10 cellular contexts compared by ENCODE assay signal in genomic region chr9:112180387-112180881, GRCh38. TPM values are rescaled to one million over a fixed set of nuclear protein-coding genes. Genes with fewer than 3 reads are reported as not detected.
DNase-seq lines count a peak whose midpoint lies in the region; ATAC-seq and TF ChIP-seq lines count a peak whose summit lies in the region.
"Had no signal": no experiment of that assay in that cellular context is flagged by ENCODE, and none has a peak within 500 bp of the region (broad histone marks: within the 10 kb centered on the region; RNA-seq: fewer than 3 reads in every experiment).

No MANE protein-coding gene starts in this region.

- H3K27me3 ChIP-seq in PC-9 (ENCODE audit: insufficient read depth, low read depth) (no peaks in the 10 kb centered on the region), adrenal gland (no peaks in the 10 kb centered on the region), MG63 (no peaks in the 10 kb centered on the region; the same call in 1 of the 2 replicates)

- H2AFZ ChIP-seq in PC-9: peak overlapping the region; percentile 60

- BruUV-seq in PC-9 (replicated peaks; lab: Mats Ljungman, UMichigan): no TSS peak

- no peak overlapping the region for H3K4me3 ChIP-seq in PC-9
- H3K4me3 ChIP-seq in adrenal gland: no peak overlapping the region
- H3K4me3 ChIP-seq in MG63: no peak overlapping the region

- POLR2A ChIA-PET in PC-9 (lab: Charles Lee; ENCODE audit: unreplicated experiment): interaction anchor here (0.7 kb wide), 1 partner anchor 81 kb away, joined by 3 read pairs; no protein-coding TSS in a partner anchor

- no peak for TF ChIP-seq POLR2A in adrenal gland (IDR thresholded peaks at IDR 0.05)

- H3K4me1 ChIP-seq in PC-9 (replicated peaks; ENCODE audit: insufficient read depth): peaks cover 35% of the 10 kb centered on the region
- peaks cover 11 to 18% of the 10 kb centered on the region in 2 donors for H3K4me1 ChIP-seq in adrenal gland (replicated peaks in 1 of 2)

- DNase-seq in PC-9: peak; percentile 32 to 85
- DNase-seq in adrenal gland: peak; percentile 32 to 64 (median 53)
- peak; percentile 31 for DNase-seq in stimulated activated CD4-positive, alpha-beta T cell treated with anti-CD3 and anti-CD28 coated beads, Interleukin-4, amount 100 ng/mL, for 1 hour
- DNase-seq in NCI-H1417 (lab: John Stamatoyannopoulos, UW): no peak
- no peak for DNase-seq in MG63
- DNase-seq in KG1 (lab: John Stamatoyannopoulos, UW): no peak
- DNase-seq: H7 had no signal

- ATAC-seq in GM18907 (IDR thresholded peaks at IDR 0.05; ENCODE audit: unreplicated experiment) (peak; percentile 34), GM18873 (IDR thresholded peaks at IDR 0.05; ENCODE audit: low FRiP score, unreplicated experiment) (no peak)

- peaks cover 50% of the 10 kb centered on the region for H3F3A ChIP-seq in PC-9 (ENCODE audit: insufficient read depth, low read depth)

- H3K9me3 ChIP-seq in PC-9 (ENCODE audit: insufficient read depth, low read depth): no peaks in the 10 kb centered on the region
- no peaks in the 10 kb centered on the region for H3K9me3 ChIP-seq in adrenal gland (replicated peaks in 1 of 3)
- no peaks in the 10 kb centered on the region for H3K9me3 ChIP-seq in MG63

- H3K4me2 ChIP-seq in PC-9: peak overlapping the region; percentile 57

- intact Hi-C loops in PC-9 (cut with micrococcal nuclease; ENCODE audit: unreplicated experiment): no loop called here
- intact Hi-C loops in adrenal gland (cut with DNase I): no loop called here

- CTCF ChIA-PET in PC-9 (lab: Charles Lee): no interaction called here

- H4K20me1 ChIP-seq in PC-9 (ENCODE audit: insufficient read depth): no peaks in the 10 kb centered on the region

- no peak for TF ChIP-seq CTCF in PC-9 (conservative IDR thresholded peaks at IDR 0.05)
- no peak for TF ChIP-seq CTCF in adrenal gland (IDR thresholded peaks at IDR 0.05)

- no peaks in the 10 kb centered on the region for H3K9me2 ChIP-seq in PC-9 (ENCODE audit: insufficient read depth)

- H3K27ac ChIP-seq in PC-9 (peak overlapping the region; percentile 55), adrenal gland (peak overlapping the region in 3 of 5 donors; percentile 9 to 64 (median 52))
- H3K27ac ChIP-seq: epithelial cell of prostate had no signal

- H3K36me3 ChIP-seq in PC-9 (ENCODE audit: low read depth) (no peaks in the 10 kb centered on the region), adrenal gland (replicated peaks in 1 of 2) (no peaks in the 10 kb centered on the region), MG63 (no peaks in the 10 kb centered on the region)

- H3K79me2 ChIP-seq in PC-9 (ENCODE audit: low read depth): peaks cover 4% of the 10 kb centered on the region

- WGBS in adrenal gland, 4 donors: 14 to 25% (median 17%) methylated on average over 3 of the region's 3 CpGs

RNA-seq across cellular contexts. Expression of gene SUSD1, which starts 5.3 kb away (rescaled TPM):
- total RNA-seq in PC-9 (2021) (16.5 and 23.2 TPM in 2 replicates), adrenal gland (10 to 100 TPM; 13.9 to 37.0 (median 23.3) TPM)
- 10 to 100 TPM in 1 of 3 donors, 1 to 10 TPM in 2; 4.7 to 18.5 (median 5.0) TPM for polyA plus RNA-seq in adrenal gland
- 0.99 and 3.3 TPM in 2 replicates for total RNA-seq in MG63 (2014; rRNA removed; shearing (Covaris generic); ENCODE audit: low replicate concordance)

Comparison
In these comparisons a context has a peak if more than half of its experiments do, and no peak if none do; other contexts are left out.
1. DNase-seq: peak in PC-9 (2 of 2), adrenal gland (7 of 7) and stimulated activated CD4-positive, alpha-beta T cell treated with anti-CD3 and anti-CD28 coated beads, Interleukin-4, amount 100 ng/mL, for 1 hour (single experiment); none in NCI-H1417 (0 of 3), MG63 (single experiment) and KG1 (single experiment).